ENCODE assay signal across 15 cellular contexts in the genomic region with DNA sequence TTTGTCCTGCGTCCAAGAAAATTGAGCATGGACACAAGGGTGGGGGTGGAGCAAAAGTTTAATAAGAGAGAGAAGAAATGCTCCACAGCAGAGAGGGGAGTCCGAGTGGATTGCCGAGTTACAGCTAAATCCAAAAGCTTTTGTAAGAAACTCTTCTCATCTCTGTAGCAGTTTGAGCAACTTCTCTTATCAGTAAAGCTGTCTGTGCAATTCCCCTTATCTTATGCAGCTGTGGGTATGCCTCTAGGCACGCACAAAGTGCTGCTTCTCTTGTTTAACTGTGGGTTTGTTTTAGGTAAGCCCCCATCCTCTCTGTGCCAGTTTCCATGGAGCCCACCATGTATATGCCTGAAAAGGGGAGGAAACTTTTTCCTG. TPM values are rescaled to one million over a fixed set of nuclear protein-coding genes. Genes with fewer than 3 reads are reported as not detected.
DNase-seq lines count a peak whose midpoint lies in the region; ATAC-seq lines count a peak whose summit lies in the region.
"Had no signal": no experiment of that assay in that cellular context is flagged by ENCODE, and none has a peak within 500 bp of the region (broad histone marks: within the 10 kb centered on the region; RNA-seq: fewer than 3 reads in every experiment).

No MANE protein-coding gene starts in this region.

- no peak overlapping the region for H3K27ac Mint-ChIP-seq in activated T-helper 1 cell treated with anti-CD3 and anti-CD28 coated beads, Interleukin-12 subunit alpha, Interleukin-12 subunit beta, Interleukin-2, Interleukin-4 antibody, amounts not matched to agents 30 ng/mL and 10 ng/mL and 1 ng/mL, durations not matched to agents 14 hours and 24 hours and 36 hours

- H2BK120ac ChIP-seq in mesendoderm (ENCODE audit: low read depth, low read length) = no peak overlapping the region

- WGBS in mesendoderm (ENCODE audit: extremely low coverage, insufficient coverage, low lambda C conversion rate) = no CpG with 5 or more reads among the region's 4 CpGs

- intact Hi-C loops in activated T-helper 1 cell treated with anti-CD3 and anti-CD28 coated beads, Interleukin-12 subunit alpha, Interleukin-12 subunit beta, Interleukin-2, Interleukin-4 antibody, amounts not matched to agents 30 ng/mL and 10 ng/mL and 1 ng/mL, durations not matched to agents 14 hours and 24 hours and 36 hours (cut with micrococcal nuclease) = no loop called here

- no peaks in the 10 kb centered on the region for H3K36me3 Mint-ChIP-seq in activated T-helper 1 cell treated with anti-CD3 and anti-CD28 coated beads, Interleukin-12 subunit alpha, Interleukin-12 subunit beta, Interleukin-2, Interleukin-4 antibody, amounts not matched to agents 30 ng/mL and 10 ng/mL and 1 ng/mL, durations not matched to agents 14 hours and 24 hours and 36 hours (ENCODE audit: low read depth)

- H3K79me2 ChIP-seq in mesendoderm (ENCODE audit: control insufficient read depth, insufficient read depth, low read length) = no peaks in the 10 kb centered on the region

- no peak overlapping the region for H3K4me2 ChIP-seq in mesendoderm (ENCODE audit: low read length)

- peaks cover 4% of the 10 kb centered on the region for H3K9me3 Mint-ChIP-seq in activated T-helper 1 cell treated with anti-CD3 and anti-CD28 coated beads, Interleukin-12 subunit alpha, Interleukin-12 subunit beta, Interleukin-2, Interleukin-4 antibody, amounts not matched to agents 30 ng/mL and 10 ng/mL and 1 ng/mL, durations not matched to agents 14 hours and 24 hours and 36 hours

- no peak overlapping the region for H2BK5ac ChIP-seq in mesendoderm (ENCODE audit: low read length)

- H3K4me1 Mint-ChIP-seq in activated T-helper 1 cell treated with anti-CD3 and anti-CD28 coated beads, Interleukin-12 subunit alpha, Interleukin-12 subunit beta, Interleukin-2, Interleukin-4 antibody, amounts not matched to agents 30 ng/mL and 10 ng/mL and 1 ng/mL, durations not matched to agents 14 hours and 24 hours and 36 hours (ENCODE audit: low read depth) = peaks cover 17% of the 10 kb centered on the region

- no peaks in the 10 kb centered on the region for H3K27me3 ChIP-seq in mesendoderm (ENCODE audit: insufficient read depth, low read length, poor library complexity)
- H3K27me3 ChIP-seq: tibial nerve had no signal

- H3K27me3 Mint-ChIP-seq in activated T-helper 1 cell treated with anti-CD3 and anti-CD28 coated beads, Interleukin-12 subunit alpha, Interleukin-12 subunit beta, Interleukin-2, Interleukin-4 antibody, amounts not matched to agents 30 ng/mL and 10 ng/mL and 1 ng/mL, durations not matched to agents 14 hours and 24 hours and 36 hours (ENCODE audit: insufficient read depth) = no peaks in the 10 kb centered on the region

- H2BK15ac ChIP-seq in mesendoderm (replicated peaks; ENCODE audit: low read depth) = no peak overlapping the region

- H3K79me1 ChIP-seq in mesendoderm (ENCODE audit: low read length) = peaks cover 6% of the 10 kb centered on the region

- no peaks in the 10 kb centered on the region for H3K36me3 ChIP-seq in mesendoderm (ENCODE audit: control insufficient read depth, insufficient read depth, low read length)

- DNase-seq in NCI-H748 (lab: John Stamatoyannopoulos, UW; ENCODE audit: unreplicated experiment) (peak; percentile 65), NCI-H748 treated with DMSO at 0.1 percent for 48 hours (lab: John Stamatoyannopoulos, UW) (no peak), mesendoderm (peak; percentile 26), cerebellar nuclear complex (lab: John Stamatoyannopoulos, UW) (no peak), NCI-H1092 (lab: John Stamatoyannopoulos, UW) (no peak)
- DNase-seq in activated T-helper 1 cell treated with anti-CD3 and anti-CD28 coated beads, Interleukin-12 subunit alpha, Interleukin-12 subunit beta, Interleukin-2, Interleukin-4 antibody, amounts not matched to agents 30 ng/mL and 10 ng/mL and 1 ng/mL, durations not matched to agents 14 hours and 24 hours and 36 hours (ENCODE audit: low spot score) = no peak
- DNase-seq in activated CD8-positive, alpha-beta memory T cell treated with anti-CD3 and anti-CD28 coated beads, Interleukin-2, amount 50 U/mL, for 48 hours = no peak
- DNase-seq: activated CD8-positive, alpha-beta memory T cell treated with anti-CD3 and anti-CD28 coated beads, Interleukin-2, amount 50 U/mL, for 4 hours; EL; NCI-H2171; nucleus accumbens; stimulated activated CD4-positive, alpha-beta T cell treated with anti-CD3 and anti-CD28 coated beads, Interleukin-4, amount 100 ng/mL, for 24 hours had no signal

- ATAC-seq in HG03280 (IDR thresholded peaks at IDR 0.05; ENCODE audit: unreplicated experiment) = peak; percentile 21

- H3K4me3 ChIP-seq in mesendoderm (ENCODE audit: low read length) = no peak overlapping the region
- H3K4me3 ChIP-seq: tibial nerve had no signal

- no peak overlapping the region for H4K8ac ChIP-seq in mesendoderm (ENCODE audit: low read depth, low read length)

- no peak overlapping the region for H3K56ac ChIP-seq in mesendoderm (ENCODE audit: low read length)

- no peak overlapping the region for H3K9ac ChIP-seq in mesendoderm (ENCODE audit: low read length)

- no peak overlapping the region for H3K4ac ChIP-seq in mesendoderm (ENCODE audit: low read depth, low read length)

- peak overlapping the region; percentile 57 for H3K4me3 Mint-ChIP-seq in activated T-helper 1 cell treated with anti-CD3 and anti-CD28 coated beads, Interleukin-12 subunit alpha, Interleukin-12 subunit beta, Interleukin-2, Interleukin-4 antibody, amounts not matched to agents 30 ng/mL and 10 ng/mL and 1 ng/mL, durations not matched to agents 14 hours and 24 hours and 36 hours

- H3K4me1 ChIP-seq in mesendoderm (ENCODE audit: control insufficient read depth, low read depth, low read length) = no peaks in the 10 kb centered on the region
- H3K4me1 ChIP-seq: tibial nerve had no signal

- H3K18ac ChIP-seq in mesendoderm (ENCODE audit: low read length) = no peak overlapping the region

- H4K5ac ChIP-seq in mesendoderm (ENCODE audit: low read length) = no peak overlapping the region

- H3K23ac ChIP-seq in mesendoderm (ENCODE audit: low read length) = no peak overlapping the region

- H3K27ac ChIP-seq in mesendoderm (ENCODE audit: low read depth, low read length) = no peak overlapping the region
- H3K27ac ChIP-seq: RWPE1, tibial nerve had no signal

- H2AK5ac ChIP-seq in mesendoderm (ENCODE audit: low read length) = no peak overlapping the region

RNA-seq across cellular contexts. Expression of a gene that starts 44.8 kb away (rescaled TPM):
- total RNA-seq in activated T-helper 1 cell treated with anti-CD3 and anti-CD28 coated beads, Interleukin-12 subunit alpha, Interleukin-12 subunit beta, Interleukin-2, Interleukin-4 antibody, amounts not matched to agents 30 ng/mL and 10 ng/mL and 1 ng/mL, durations not matched to agents 14 hours and 24 hours and 36 hours = 274 and 292 TPM in 2 replicates
- 290 TPM for polyA plus RNA-seq in mesendoderm (2013, experiment 1 of 2)
- polyA plus RNA-seq in mesendoderm (2013, experiment 2 of 2) = 291 TPM

Comparison
In these comparisons a context has a peak if more than half of its experiments do, and no peak if none do; other contexts are left out.
1. DNase-seq: peak in NCI-H748 (single experiment) and mesendoderm (single experiment); none in NCI-H748 treated with DMSO at 0.1 percent for 48 hours (single experiment), activated T-helper 1 cell treated with anti-CD3 and anti-CD28 coated beads, Interleukin-12 subunit alpha, Interleukin-12 subunit beta, Interleukin-2, Interleukin-4 antibody, amounts not matched to agents 30 ng/mL and 10 ng/mL and 1 ng/mL, durations not matched to agents 14 hours and 24 hours and 36 hours (single experiment), cerebellar nuclear complex (0 of 2), NCI-H1092 (single experiment) and activated CD8-positive, alpha-beta memory T cell treated with anti-CD3 and anti-CD28 coated beads, Interleukin-2, amount 50 U/mL, for 48 hours (single experiment).